Comparison of ENCODE assay signal across 8 cellular contexts in the genomic region with DNA sequence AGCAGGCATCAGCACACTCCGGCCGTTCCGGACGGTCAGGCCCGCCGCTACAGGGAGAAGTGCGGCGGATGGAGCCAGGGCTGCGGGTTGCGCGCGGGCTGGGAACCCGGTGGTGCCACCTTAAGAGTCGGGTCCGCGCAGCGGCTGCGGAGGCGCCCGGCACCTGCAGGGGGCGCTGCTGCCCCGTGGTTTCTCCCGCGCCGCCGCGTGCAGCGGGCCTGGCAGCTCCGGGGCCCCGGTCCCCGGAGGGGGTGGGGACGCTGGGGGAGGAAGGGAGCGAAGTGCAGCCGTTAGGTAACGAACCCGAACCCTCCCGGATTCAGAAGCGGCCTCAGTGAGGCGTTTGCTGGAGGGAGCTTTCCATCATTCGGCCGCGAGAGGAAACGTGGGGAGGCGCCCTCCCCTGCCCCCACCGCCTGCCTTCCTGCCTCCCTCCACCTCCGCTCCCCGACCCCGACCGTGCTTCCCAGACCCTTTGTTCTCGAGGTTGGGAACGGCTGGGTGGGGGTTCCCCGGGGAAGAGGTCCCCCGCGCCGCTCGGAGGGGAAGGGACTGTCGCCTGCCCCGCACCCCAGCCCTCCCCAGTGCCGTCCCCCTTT. TPM values are rescaled to one million over a fixed set of nuclear protein-coding genes. Genes with fewer than 3 reads are reported as not detected.
DNase-seq lines count a peak whose midpoint lies in the region; ATAC-seq, FAIRE-seq and TF ChIP-seq lines count a peak whose summit lies in the region.

No MANE protein-coding gene starts in this region.

- H3K9me3 Mint-ChIP-seq in CD4-positive, alpha-beta T cell, result no peaks in the 10 kb centered on the region

- no peak overlapping the region for H3K27ac ChIP-seq in CD4-positive, alpha-beta T cell (ENCODE audit: low read depth, low read length)

- H3K27me3 ChIP-seq in CD4-positive, alpha-beta T cell (ENCODE audit: control insufficient read depth, insufficient read depth, low read length), result peaks cover 64% of the 10 kb centered on the region

- DNase-seq in CD4-positive, alpha-beta T cell, result peak; percentile 73 to 93 (median 84)
- DNase-seq in GM19239 (ENCODE audit: insufficient read length, low spot score) (peak; percentile 90), NOMO-1 (lab: John Stamatoyannopoulos, UW; ENCODE audit: unreplicated experiment in 2 of 2) (peak; percentile 91 to 92), activated T-cell treated with anti-CD3 and anti-CD28 coated beads for 1 hour (ENCODE audit: low read depth) (peak; percentile 87), epithelial cell of esophagus (ENCODE audit: low read depth) (peak; percentile 84), mucosa of descending colon (peak; percentile 83 to 89 (median 86))
- peak; percentile 80 for DNase-seq in stimulated activated CD8-positive, alpha-beta memory T cell treated with anti-CD3 and anti-CD28 coated beads, Interleukin-4, amount 100 ng/mL, for 24 hours (ENCODE audit: low read depth)

- peak; percentile 83 for FAIRE-seq in GM19239 (lab: Jason Lieb, UNC)

- intact Hi-C loops in CD4-positive, alpha-beta T cell (cut with DNase I, micrococcal nuclease), result loop anchor here (1.0 to 10.0 kb wide), 17 partner anchors 37 to 1569 kb away; partner anchors contain the start of genes MLLT10 (in 2 of the 2), BMI1 (in 1 of the 2) and DNAJC1 (in 1 of the 2)
- intact Hi-C loops in mucosa of descending colon (cut with DNase I, micrococcal nuclease), result loop anchor here in 1 of 2 donors (10.0 kb wide), 1 partner anchor 229 kb away; no protein-coding TSS in a partner anchor

- CTCF ChIA-PET in CD4-positive, alpha-beta T cell (lab: Charles Lee), result interaction anchor here (0.6 to 3.3 kb wide), 45 partner anchors 11 to 1943 kb away, joined by 3 to 29 read pairs (median 4); partner anchors contain the start of genes DNAJC1, MLLT10, OTUD1 and SKIDA1

- H3K4me1 Mint-ChIP-seq in CD4-positive, alpha-beta T cell (ENCODE audit: low read depth), result peaks cover 24% of the 10 kb centered on the region

- peak; percentile 93 for TF ChIP-seq CTCF in CD4-positive, alpha-beta T cell (IDR thresholded peaks at IDR 0.05)
- TF ChIP-seq CTCF in epithelial cell of esophagus (IDR thresholded peaks at IDR 0.05; ENCODE audit: insufficient read depth, low read depth, low read length, missing control alignments) (peak; percentile 50), mucosa of descending colon (IDR thresholded peaks at IDR 0.05) (peak; percentile 96)

- H3K27ac Mint-ChIP-seq in CD4-positive, alpha-beta T cell, result peak overlapping the region; percentile 16

- H3K36me3 Mint-ChIP-seq in CD4-positive, alpha-beta T cell (ENCODE audit: low read depth), result no peaks in the 10 kb centered on the region

- POLR2A ChIA-PET in CD4-positive, alpha-beta T cell (lab: Charles Lee), result interaction anchor here (0.6 to 5.4 kb wide), 12 partner anchors 21 to 941 kb away, joined by 3 to 40 read pairs (median 4); partner anchors contain the start of genes COMMD3 and SKIDA1

- no peaks in the 10 kb centered on the region for H3K9me3 ChIP-seq in CD4-positive, alpha-beta T cell (ENCODE audit: control insufficient read depth, low read length)
- H3K9me3 ChIP-seq in mucosa of descending colon, result no peaks in the 10 kb centered on the region

- H3K4me3 ChIP-seq in epithelial cell of esophagus (ENCODE audit: low read length) (peak overlapping the region; percentile 75), mucosa of descending colon (no peak overlapping the region)

- peaks cover 67% of the 10 kb centered on the region for H3K27me3 Mint-ChIP-seq in CD4-positive, alpha-beta T cell

- peak overlapping the region; percentile 78 for H3K4me3 Mint-ChIP-seq in CD4-positive, alpha-beta T cell

- peaks cover 20% of the 10 kb centered on the region for H3K4me1 ChIP-seq in mucosa of descending colon (ENCODE audit: low read depth)

- peak; percentile 84 for ATAC-seq in CD4-positive, alpha-beta T cell (ENCODE audit: poor library complexity)
- peak; percentile 82 for ATAC-seq in HG03432 (IDR thresholded peaks at IDR 0.05; ENCODE audit: unreplicated experiment)
- peak; percentile 94 for ATAC-seq in mucosa of descending colon

- H3K36me3 ChIP-seq in mucosa of descending colon (ENCODE audit: low read depth), result no peaks in the 10 kb centered on the region

RNA-seq across cellular contexts. Expression of gene SKIDA1, which starts 29.7 kb away (rescaled TPM):
- total RNA-seq in CD4-positive, alpha-beta T cell, result under 1 TPM; 0.22 to 0.25 TPM
- 1 to 10 TPM in 1 of 3 donors, under 1 TPM in 2; 0.03 to 2.4 (median 0.34) TPM for total RNA-seq in mucosa of descending colon

RNA-seq across cellular contexts. Expression of gene MLLT10, which starts 38.2 kb away (rescaled TPM):
- 10 to 100 TPM; 46.0 to 64.1 TPM for total RNA-seq in CD4-positive, alpha-beta T cell
- 10 to 100 TPM; 29.6 to 43.1 (median 35.8) TPM for total RNA-seq in mucosa of descending colon
